Comparison of ENCODE assay signal across 14 cellular contexts in the genomic region with DNA sequence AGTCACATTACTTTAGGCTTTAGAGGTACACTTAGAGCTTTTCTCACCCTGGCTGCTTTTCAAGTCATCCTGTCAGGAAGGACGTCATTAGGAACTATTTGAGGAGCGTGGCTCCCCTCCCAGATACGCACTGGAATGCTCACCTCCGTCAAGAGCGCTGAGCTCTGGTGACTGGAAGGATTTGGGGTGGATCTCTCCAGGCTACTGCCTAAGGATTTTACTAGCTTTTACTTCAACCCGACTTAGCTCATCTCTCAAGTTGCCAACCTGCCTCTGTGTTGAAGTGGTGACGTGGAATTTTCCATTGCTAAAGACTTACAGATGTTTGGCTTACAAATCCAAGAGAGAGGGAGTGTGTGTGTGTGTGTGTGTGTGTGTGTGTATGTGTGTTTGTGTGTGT.
A peak's percentile ranks its signal among the peaks of the same experiment; 100 is the strongest.
DNase-seq lines count a peak whose midpoint lies in the region; ATAC-seq, FAIRE-seq and TF ChIP-seq lines count a peak whose summit lies in the region.
"Had no signal": no experiment of that assay in that cellular context is flagged by ENCODE, and none has a peak within 500 bp of the region (broad histone marks: within the 10 kb centered on the region; RNA-seq: fewer than 3 reads in every experiment).

No MANE protein-coding gene starts in this region.

- H4K8ac ChIP-seq in H1 (ENCODE audit: extremely low read depth, insufficient read depth, low read length), result no peak overlapping the region

- no peak overlapping the region for H3K14ac ChIP-seq in H1 (ENCODE audit: insufficient read length)

- no peaks in the 10 kb centered on the region for H3K27me3 ChIP-seq in H1 (replicated peaks in 1 of 4; ENCODE audit: control insufficient read depth in 3 of 4, extremely low read depth in 1 of 4, insufficient read depth in 3 of 4, low read length in 3 of 4)
- no peaks in the 10 kb centered on the region for H3K27me3 ChIP-seq in thyroid gland
- peaks cover 17% of the 10 kb centered on the region for H3K27me3 ChIP-seq in PC-3 (ENCODE audit: low read length)
- H3K27me3 ChIP-seq in spleen (replicated peaks in 1 of 7), result no peaks in the 10 kb centered on the region

- no peak for ATAC-seq in PC-3

- no TSS peak for BruUV-seq in PC-3 (replicated peaks; lab: Mats Ljungman, UMichigan)

- H3F3A ChIP-seq in PC-3 (ENCODE audit: low read length, unreplicated experiment), result no peaks in the 10 kb centered on the region

- no peak for TF ChIP-seq EP300 in H1 (IDR thresholded peaks at IDR 0.05; ENCODE audit: borderline replicate concordance in 1 of 2, low read depth in 2 of 2, low read length in 2 of 2)

- no peak overlapping the region for H3K56ac ChIP-seq in H1 (replicated peaks; ENCODE audit: insufficient read length, low read depth, low read length)

- H4K20me1 ChIP-seq in H1 (replicated peaks in 1 of 2; ENCODE audit: control insufficient read depth in 1 of 2, insufficient read depth in 2 of 2, low read length in 2 of 2), result no peaks in the 10 kb centered on the region
- no peaks in the 10 kb centered on the region for H4K20me1 ChIP-seq in PC-3 (ENCODE audit: low read length)

- H3K79me1 ChIP-seq in H1 (ENCODE audit: low read depth, low read length), result no peaks in the 10 kb centered on the region

- CTCF ChIA-PET in H1 (lab: Charles Lee; ENCODE audit: partially characterized antibody), result interaction anchor here (0.7 to 2.5 kb wide), 4 partner anchors 13 to 346 kb away, joined by 3 to 8 read pairs (median 4); no protein-coding TSS in a partner anchor
- CTCF ChIA-PET in PC-3 (lab: Charles Lee), result no interaction called here

- no peaks in the 10 kb centered on the region; the same call in 1 of the 2 replicates for H3K23me2 ChIP-seq in H1 (ENCODE audit: low read depth, low read length)

- no peak overlapping the region for H2BK5ac ChIP-seq in H1 (ENCODE audit: low read depth, low read length)

- H3K27ac ChIP-seq in H1 (ENCODE audit: low read depth, low read length), result no peak overlapping the region
- peak overlapping the region; percentile 84 to 87 (median 86) for H3K27ac ChIP-seq in thyroid gland
- H3K27ac ChIP-seq in PC-3 (ENCODE audit: low read length), result no peak overlapping the region
- no peak overlapping the region for H3K27ac ChIP-seq in spleen
- H3K27ac ChIP-seq: parathyroid adenoma had no signal

- H3K4ac ChIP-seq in H1 (replicated peaks; ENCODE audit: insufficient read length, low read depth, low read length), result no peak overlapping the region

- H3K4me2 ChIP-seq in H1 (ENCODE audit: insufficient read depth in 1 of 2, low read depth in 2 of 2, low read length in 2 of 2) (no peak overlapping the region), PC-3 (ENCODE audit: low read length) (no peak overlapping the region)

- no peak overlapping the region for H2BK15ac ChIP-seq in H1 (ENCODE audit: low read length)

- no peak for TF ChIP-seq RAD21 in H1 (IDR thresholded peaks at IDR 0.05 in 1 of 2, conservative IDR thresholded peaks at IDR 0.05 in 1 of 2; ENCODE audit: low read depth in 2 of 2, low read length in 2 of 2)

- no peak overlapping the region for H4K91ac ChIP-seq in H1 (replicated peaks; ENCODE audit: insufficient read length, low read length)

- peak overlapping the region; percentile 51; the same call in 1 of the 2 replicates for H2AFZ ChIP-seq in H1 (ENCODE audit: low read length)
- no peak overlapping the region for H2AFZ ChIP-seq in PC-3 (ENCODE audit: low read length)
- H2AFZ ChIP-seq: parathyroid adenoma had no signal

- H3K4me3 ChIP-seq in H1 (ENCODE audit: extremely low read depth in 1 of 4, insufficient read depth in 2 of 4, low read depth in 3 of 4, low read length in 4 of 4) (no peak overlapping the region), thyroid gland (replicated peaks in 1 of 3) (no peak overlapping the region), PC-3 (ENCODE audit: low read length) (no peak overlapping the region), spleen (no peak overlapping the region)

- H3K9me2 ChIP-seq in PC-3 (replicated peaks; ENCODE audit: low read length), result no peaks in the 10 kb centered on the region

- H3K23ac ChIP-seq in H1 (ENCODE audit: insufficient read length), result no peak overlapping the region

- DNase-seq in GM04504 (ENCODE audit: low read depth), result peak; percentile 53
- no peak for DNase-seq in H1 (ENCODE audit: low read depth in 1 of 2, low spot score in 2 of 2)
- peak; percentile 23 for DNase-seq in iPS-NIHi7 (ENCODE audit: extremely low spot score)
- DNase-seq in thyroid gland, result peak; percentile 85 to 88
- no peak for DNase-seq in GOT3 (lab: John Stamatoyannopoulos, UW)
- DNase-seq in SKM-1 (lab: John Stamatoyannopoulos, UW; ENCODE audit: unreplicated experiment), result no peak
- DNase-seq in PC-3, result no peak
- no peak for DNase-seq in spleen
- DNase-seq: activated CD4-positive, alpha-beta T cell treated with anti-CD3 and anti-CD28 coated beads for 4 hours; NCI-H526 treated with DMSO at 0.1 percent for 48 hours; stimulated activated CD8-positive, alpha-beta memory T cell treated with anti-CD3 and anti-CD28 coated beads, Interleukin-4, amount 100 ng/mL, for 48 hours; trophoblast cell had no signal

- H3K18ac ChIP-seq in H1 (ENCODE audit: extremely low read depth, low read length), result no peak overlapping the region

- no peak for TF ChIP-seq CTCF in H1 (IDR thresholded peaks at IDR 0.05; ENCODE audit: control extremely low read depth in 1 of 3, insufficient read depth in 1 of 3, low read depth in 1 of 3, low read length in 3 of 3)
- TF ChIP-seq CTCF in thyroid gland (IDR thresholded peaks at IDR 0.05), result no peak
- TF ChIP-seq CTCF in PC-3 (conservative IDR thresholded peaks at IDR 0.05; ENCODE audit: low read depth, low read length), result no peak
- no peak for TF ChIP-seq CTCF in spleen (IDR thresholded peaks at IDR 0.05 in 8 of 11, conservative IDR thresholded peaks at IDR 0.05 in 3 of 11)

- no peaks in the 10 kb centered on the region; a peak in 1 of 8 replicates for H3K36me3 ChIP-seq in H1 (ENCODE audit: control insufficient read depth in 2 of 4, insufficient read depth in 4 of 4, low read length in 3 of 4)
- no peaks in the 10 kb centered on the region for H3K36me3 ChIP-seq in thyroid gland
- H3K36me3 ChIP-seq in PC-3 (ENCODE audit: low read depth, low read length), result no peaks in the 10 kb centered on the region
- no peaks in the 10 kb centered on the region for H3K36me3 ChIP-seq in spleen

- no peaks in the 10 kb centered on the region for H3K4me1 ChIP-seq in H1 (replicated peaks in 1 of 4; ENCODE audit: control insufficient read depth in 3 of 4, insufficient read depth in 4 of 4, low read length in 3 of 4)
- H3K4me1 ChIP-seq in thyroid gland, result peaks cover 15 to 40% of the 10 kb centered on the region in 2 donors
- no peaks in the 10 kb centered on the region for H3K4me1 ChIP-seq in PC-3 (ENCODE audit: insufficient read depth, low read length)
- no peaks in the 10 kb centered on the region for H3K4me1 ChIP-seq in spleen
- H3K4me1 ChIP-seq: parathyroid adenoma had no signal

- POLR2A ChIA-PET in H1 (lab: Charles Lee; ENCODE audit: partially characterized antibody) (no interaction called here), PC-3 (lab: Charles Lee; ENCODE audit: unreplicated experiment) (no interaction called here)

- 86% methylated on average over 7 of the region's 7 CpGs; no CpG with 5 or more reads in 1 of the 2 experiments for WGBS in H1 (ENCODE audit: extremely low coverage in 1 of 2, insufficient coverage in 1 of 2, insufficient read length in 1 of 2, insufficient replicate concordance in 2 of 2, low coverage in 1 of 2, low lambda C conversion rate in 2 of 2, missing lambda C conversion rate in 1 of 2), 2 experiments
- whole genome bisulfite sequencing in thyroid gland, 2 donors, result 9 to 14% methylated on average over 7 of the region's 7 CpGs
- WGBS in spleen, 5 donors, result 53 to 74% (median 67%) methylated on average over 7 of the region's 7 CpGs

- H3K79me2 ChIP-seq in H1 (ENCODE audit: control insufficient read depth in 1 of 2, insufficient read depth in 2 of 2, low read length in 2 of 2) (no peaks in the 10 kb centered on the region), PC-3 (ENCODE audit: low read length) (no peaks in the 10 kb centered on the region)
- H3K79me2 ChIP-seq: parathyroid adenoma had no signal

- H2BK20ac ChIP-seq in H1 (ENCODE audit: low read length), result no peak overlapping the region

- FAIRE-seq in H1 (lab: Jason Lieb, UNC), result no peak
- FAIRE-seq: H54 had no signal

- TF ChIP-seq POLR2A in H1 (IDR thresholded peaks at IDR 0.05; ENCODE audit: control extremely low read depth in 1 of 2, low read depth in 2 of 2, low read length in 2 of 2), result no peak
- peak in 1 of 2 donors; percentile 64 for TF ChIP-seq POLR2A in thyroid gland (IDR thresholded peaks at IDR 0.05)
- no peak for TF ChIP-seq POLR2A in spleen (IDR thresholded peaks at IDR 0.05)

- H4K5ac ChIP-seq in H1 (ENCODE audit: insufficient read length, low read depth, low read length), result no peak overlapping the region

- H2BK12ac ChIP-seq in H1 (ENCODE audit: low read depth, low read length), result no peak overlapping the region

- intact Hi-C loops in thyroid gland (cut with DNase I) (no loop called here), PC-3 (cut with micrococcal nuclease) (no loop called here), spleen (cut with DNase I; ENCODE audit: low total_unique reads) (no loop called here)

- H3K9ac ChIP-seq in H1 (replicated peaks in 1 of 4; ENCODE audit: extremely low read depth in 1 of 4, low read depth in 3 of 4, low read length in 3 of 4) (no peak overlapping the region), PC-3 (ENCODE audit: low read length) (no peak overlapping the region)
- H3K9ac ChIP-seq: parathyroid adenoma had no signal

- no peaks in the 10 kb centered on the region for H3K9me3 ChIP-seq in H1 (ENCODE audit: insufficient read depth in 2 of 2, low read depth in 1 of 2, low read length in 1 of 2)
- H3K9me3 ChIP-seq in thyroid gland, result no peaks in the 10 kb centered on the region
- H3K9me3 ChIP-seq in PC-3 (ENCODE audit: low read length), result no peaks in the 10 kb centered on the region
- H3K9me3 ChIP-seq in spleen, result no peaks in the 10 kb centered on the region

- no peak overlapping the region for H2BK120ac ChIP-seq in H1 (replicated peaks; ENCODE audit: low read depth, low read length)

- no peak overlapping the region for H2AK5ac ChIP-seq in H1 (ENCODE audit: low read depth, low read length)

TF ChIP-seq in H1, 55 proteins besides CTCF, POLR2A, EP300 and RAD21:
- no peak for TF ChIP-seq GABPA (IDR thresholded peaks at IDR 0.05; ENCODE audit: borderline replicate concordance, insufficient read depth, low read length)
- 0 out of 2 replicates have a peak, but pooled peaks have one; percentile 23 for TF ChIP-seq YY1 (IDR thresholded peaks at IDR 0.05; ENCODE audit: low read depth, low read length)

Comparison
In these comparisons a context has a peak if more than half of its experiments do, and no peak if none do; other contexts are left out.
1. DNase-seq: peak in GM04504 (single experiment), iPS-NIHi7 (single experiment) and thyroid gland (2 of 2); none in H1 (0 of 2), GOT3 (single experiment), SKM-1 (single experiment), PC-3 (single experiment) and spleen (single experiment).
2. H3K27ac ChIP-seq: peak in thyroid gland (3 of 3); none in H1 (single experiment), PC-3 (single experiment) and spleen (0 of 8).